1 cellular context compared by ENCODE assay signal in the genomic region with DNA sequence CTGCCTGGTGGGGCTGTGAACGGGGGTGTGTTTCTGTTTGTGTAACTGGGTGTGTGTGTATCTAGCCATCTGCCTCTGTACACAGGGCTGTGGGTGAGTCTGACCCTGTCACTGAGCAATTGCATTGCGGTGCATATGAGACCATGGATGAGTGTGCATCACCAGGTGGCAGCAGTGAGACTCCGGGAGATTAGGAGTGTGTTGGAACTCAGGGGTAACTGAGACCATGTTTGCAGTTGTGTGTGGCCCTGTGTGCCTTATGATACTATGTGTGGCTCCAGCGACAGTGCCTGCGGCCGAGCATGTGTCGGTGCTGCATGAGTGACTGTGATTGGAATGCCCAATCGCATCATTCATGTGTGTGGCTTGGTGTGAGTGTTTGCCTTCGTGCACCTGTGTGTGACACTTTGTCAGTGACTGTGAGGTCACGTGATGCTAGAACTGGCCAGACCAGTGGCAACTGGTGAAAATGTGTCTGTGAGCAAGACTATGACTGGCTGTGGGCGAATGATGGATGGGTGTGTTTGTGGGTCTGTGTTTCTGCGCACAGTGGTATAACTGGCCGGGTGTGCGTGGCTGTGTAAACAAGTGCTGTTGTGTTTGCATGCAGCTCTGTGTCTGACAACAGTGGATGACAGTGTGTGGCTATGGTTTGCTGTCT.
A peak's percentile ranks its signal among the peaks of the same experiment; 100 is the strongest.
TF ChIP-seq lines count a peak whose summit lies in the region.

No MANE protein-coding gene starts in this region.

TF ChIP-seq in HepG2, 621 proteins besides CTCF, POLR2A, EP300 and RAD21 (continued from another document and continues in another):
- TF ChIP-seq, protein P1, sequence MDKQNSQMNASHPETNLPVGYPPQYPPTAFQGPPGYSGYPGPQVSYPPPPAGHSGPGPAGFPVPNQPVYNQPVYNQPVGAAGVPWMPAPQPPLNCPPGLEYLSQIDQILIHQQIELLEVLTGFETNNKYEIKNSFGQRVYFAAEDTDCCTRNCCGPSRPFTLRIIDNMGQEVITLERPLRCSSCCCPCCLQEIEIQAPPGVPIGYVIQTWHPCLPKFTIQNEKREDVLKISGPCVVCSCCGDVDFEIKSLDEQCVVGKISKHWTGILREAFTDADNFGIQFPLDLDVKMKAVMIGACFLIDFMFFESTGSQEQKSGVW (CRISPR knock-in tag; IDR thresholded peaks at IDR 0.05; ENCODE audit: borderline replicate concordance), result no peak; the same call in 1 of the 2 replicates
- TF ChIP-seq, protein P2, sequence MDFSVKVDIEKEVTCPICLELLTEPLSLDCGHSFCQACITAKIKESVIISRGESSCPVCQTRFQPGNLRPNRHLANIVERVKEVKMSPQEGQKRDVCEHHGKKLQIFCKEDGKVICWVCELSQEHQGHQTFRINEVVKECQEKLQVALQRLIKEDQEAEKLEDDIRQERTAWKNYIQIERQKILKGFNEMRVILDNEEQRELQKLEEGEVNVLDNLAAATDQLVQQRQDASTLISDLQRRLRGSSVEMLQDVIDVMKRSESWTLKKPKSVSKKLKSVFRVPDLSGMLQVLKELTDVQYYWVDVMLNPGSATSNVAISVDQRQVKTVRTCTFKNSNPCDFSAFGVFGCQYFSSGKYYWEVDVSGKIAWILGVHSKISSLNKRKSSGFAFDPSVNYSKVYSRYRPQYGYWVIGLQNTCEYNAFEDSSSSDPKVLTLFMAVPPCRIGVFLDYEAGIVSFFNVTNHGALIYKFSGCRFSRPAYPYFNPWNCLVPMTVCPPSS (IDR thresholded peaks at IDR 0.05), result no peak
- no peak; the same call in 1 of the 2 replicates for TF ChIP-seq ZNF468 (CRISPR knock-in tag; IDR thresholded peaks at IDR 0.05)
- no peak for TF ChIP-seq GPN1 (CRISPR knock-in tag; IDR thresholded peaks at IDR 0.05; ENCODE audit: borderline replicate concordance)
- 0 out of 2 replicates have a peak, but pooled peaks have one; percentile 48 for TF ChIP-seq TOE1 (CRISPR knock-in tag; IDR thresholded peaks at IDR 0.05)
- no peak for TF ChIP-seq MTA3 (CRISPR knock-in tag; IDR thresholded peaks at IDR 0.05)
- TF ChIP-seq SOX6 (IDR thresholded peaks at IDR 0.05), result no peak
- peak; percentile 43 for TF ChIP-seq SOX6 (CRISPR knock-in tag; IDR thresholded peaks at IDR 0.05)
- TF ChIP-seq RCOR2 (CRISPR knock-in tag; IDR thresholded peaks at IDR 0.05), result peak; percentile 65; the same call in 1 of the 2 replicates
- TF ChIP-seq, protein P3, sequence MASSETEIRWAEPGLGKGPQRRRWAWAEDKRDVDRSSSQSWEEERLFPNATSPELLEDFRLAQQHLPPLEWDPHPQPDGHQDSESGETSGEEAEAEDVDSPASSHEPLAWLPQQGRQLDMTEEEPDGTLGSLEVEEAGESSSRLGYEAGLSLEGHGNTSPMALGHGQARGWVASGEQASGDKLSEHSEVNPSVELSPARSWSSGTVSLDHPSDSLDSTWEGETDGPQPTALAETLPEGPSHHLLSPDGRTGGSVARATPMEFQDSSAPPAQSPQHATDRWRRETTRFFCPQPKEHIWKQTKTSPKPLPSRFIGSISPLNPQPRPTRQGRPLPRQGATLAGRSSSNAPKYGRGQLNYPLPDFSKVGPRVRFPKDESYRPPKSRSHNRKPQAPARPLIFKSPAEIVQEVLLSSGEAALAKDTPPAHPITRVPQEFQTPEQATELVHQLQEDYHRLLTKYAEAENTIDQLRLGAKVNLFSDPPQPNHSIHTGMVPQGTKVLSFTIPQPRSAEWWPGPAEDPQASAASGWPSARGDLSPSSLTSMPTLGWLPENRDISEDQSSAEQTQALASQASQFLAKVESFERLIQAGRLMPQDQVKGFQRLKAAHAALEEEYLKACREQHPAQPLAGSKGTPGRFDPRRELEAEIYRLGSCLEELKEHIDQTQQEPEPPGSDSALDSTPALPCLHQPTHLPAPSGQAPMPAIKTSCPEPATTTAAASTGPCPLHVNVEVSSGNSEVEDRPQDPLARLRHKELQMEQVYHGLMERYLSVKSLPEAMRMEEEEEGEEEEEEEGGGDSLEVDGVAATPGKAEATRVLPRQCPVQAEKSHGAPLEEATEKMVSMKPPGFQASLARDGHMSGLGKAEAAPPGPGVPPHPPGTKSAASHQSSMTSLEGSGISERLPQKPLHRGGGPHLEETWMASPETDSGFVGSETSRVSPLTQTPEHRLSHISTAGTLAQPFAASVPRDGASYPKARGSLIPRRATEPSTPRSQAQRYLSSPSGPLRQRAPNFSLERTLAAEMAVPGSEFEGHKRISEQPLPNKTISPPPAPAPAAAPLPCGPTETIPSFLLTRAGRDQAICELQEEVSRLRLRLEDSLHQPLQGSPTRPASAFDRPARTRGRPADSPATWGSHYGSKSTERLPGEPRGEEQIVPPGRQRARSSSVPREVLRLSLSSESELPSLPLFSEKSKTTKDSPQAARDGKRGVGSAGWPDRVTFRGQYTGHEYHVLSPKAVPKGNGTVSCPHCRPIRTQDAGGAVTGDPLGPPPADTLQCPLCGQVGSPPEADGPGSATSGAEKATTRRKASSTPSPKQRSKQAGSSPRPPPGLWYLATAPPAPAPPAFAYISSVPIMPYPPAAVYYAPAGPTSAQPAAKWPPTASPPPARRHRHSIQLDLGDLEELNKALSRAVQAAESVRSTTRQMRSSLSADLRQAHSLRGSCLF (CRISPR knock-in tag; IDR thresholded peaks at IDR 0.05; ENCODE audit: borderline replicate concordance), result no peak
- no peak for TF ChIP-seq IKZF4 (CRISPR knock-in tag; IDR thresholded peaks at IDR 0.05; ENCODE audit: borderline replicate concordance, low read depth, not compliant biosample characterization)
- no peak for TF ChIP-seq CCDC6 (CRISPR knock-in tag; IDR thresholded peaks at IDR 0.05)
- TF ChIP-seq ZMYM3 (CRISPR knock-in tag; IDR thresholded peaks at IDR 0.05), result peak; percentile 71
- TF ChIP-seq, protein P4, sequence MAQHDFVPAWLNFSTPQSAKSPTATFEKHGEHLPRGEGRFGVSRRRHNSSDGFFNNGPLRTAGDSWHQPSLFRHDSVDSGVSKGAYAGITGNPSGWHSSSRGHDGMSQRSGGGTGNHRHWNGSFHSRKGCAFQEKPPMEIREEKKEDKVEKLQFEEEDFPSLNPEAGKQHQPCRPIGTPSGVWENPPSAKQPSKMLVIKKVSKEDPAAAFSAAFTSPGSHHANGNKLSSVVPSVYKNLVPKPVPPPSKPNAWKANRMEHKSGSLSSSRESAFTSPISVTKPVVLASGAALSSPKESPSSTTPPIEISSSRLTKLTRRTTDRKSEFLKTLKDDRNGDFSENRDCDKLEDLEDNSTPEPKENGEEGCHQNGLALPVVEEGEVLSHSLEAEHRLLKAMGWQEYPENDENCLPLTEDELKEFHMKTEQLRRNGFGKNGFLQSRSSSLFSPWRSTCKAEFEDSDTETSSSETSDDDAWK (CRISPR knock-in tag; IDR thresholded peaks at IDR 0.05), result no peak
- TF ChIP-seq ZKSCAN8 (CRISPR knock-in tag; IDR thresholded peaks at IDR 0.05; ENCODE audit: borderline replicate concordance), result 0 out of 2 replicates have a peak, but pooled peaks have one; percentile 29
- TF ChIP-seq ZNF160 (CRISPR knock-in tag; IDR thresholded peaks at IDR 0.05), result no peak
- TF ChIP-seq, protein P5, sequence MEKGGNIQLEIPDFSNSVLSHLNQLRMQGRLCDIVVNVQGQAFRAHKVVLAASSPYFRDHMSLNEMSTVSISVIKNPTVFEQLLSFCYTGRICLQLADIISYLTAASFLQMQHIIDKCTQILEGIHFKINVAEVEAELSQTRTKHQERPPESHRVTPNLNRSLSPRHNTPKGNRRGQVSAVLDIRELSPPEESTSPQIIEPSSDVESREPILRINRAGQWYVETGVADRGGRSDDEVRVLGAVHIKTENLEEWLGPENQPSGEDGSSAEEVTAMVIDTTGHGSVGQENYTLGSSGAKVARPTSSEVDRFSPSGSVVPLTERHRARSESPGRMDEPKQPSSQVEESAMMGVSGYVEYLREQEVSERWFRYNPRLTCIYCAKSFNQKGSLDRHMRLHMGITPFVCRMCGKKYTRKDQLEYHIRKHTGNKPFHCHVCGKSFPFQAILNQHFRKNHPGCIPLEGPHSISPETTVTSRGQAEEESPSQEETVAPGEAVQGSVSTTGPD (CRISPR knock-in tag; IDR thresholded peaks at IDR 0.05), result 0 out of 2 replicates have a peak, but pooled peaks have one; percentile 4
- no peak for TF ChIP-seq MBD4 (IDR thresholded peaks at IDR 0.05; ENCODE audit: borderline replicate concordance, low read length)
- TF ChIP-seq PTBP1 (IDR thresholded peaks at IDR 0.05; ENCODE audit: low read depth, low read length, poor library complexity, severe bottlenecking), result no peak
- peak; percentile 60; the same call in 1 of the 2 replicates for TF ChIP-seq ELF3 (CRISPR knock-in tag; IDR thresholded peaks at IDR 0.05)
- no peak for TF ChIP-seq AGO1 (IDR thresholded peaks at IDR 0.05; ENCODE audit: low read depth, low read length, poor library complexity, severe bottlenecking)
- TF ChIP-seq, protein P6, sequence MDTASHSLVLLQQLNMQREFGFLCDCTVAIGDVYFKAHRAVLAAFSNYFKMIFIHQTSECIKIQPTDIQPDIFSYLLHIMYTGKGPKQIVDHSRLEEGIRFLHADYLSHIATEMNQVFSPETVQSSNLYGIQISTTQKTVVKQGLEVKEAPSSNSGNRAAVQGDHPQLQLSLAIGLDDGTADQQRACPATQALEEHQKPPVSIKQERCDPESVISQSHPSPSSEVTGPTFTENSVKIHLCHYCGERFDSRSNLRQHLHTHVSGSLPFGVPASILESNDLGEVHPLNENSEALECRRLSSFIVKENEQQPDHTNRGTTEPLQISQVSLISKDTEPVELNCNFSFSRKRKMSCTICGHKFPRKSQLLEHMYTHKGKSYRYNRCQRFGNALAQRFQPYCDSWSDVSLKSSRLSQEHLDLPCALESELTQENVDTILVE (CRISPR knock-in tag; IDR thresholded peaks at IDR 0.05), result no peak
- no peak for TF ChIP-seq ZFP41 (CRISPR knock-in tag; IDR thresholded peaks at IDR 0.05; ENCODE audit: borderline replicate concordance)
- no peak for TF ChIP-seq ZSCAN20 (CRISPR knock-in tag; IDR thresholded peaks at IDR 0.05; ENCODE audit: borderline replicate concordance)
- TF ChIP-seq, protein P7, sequence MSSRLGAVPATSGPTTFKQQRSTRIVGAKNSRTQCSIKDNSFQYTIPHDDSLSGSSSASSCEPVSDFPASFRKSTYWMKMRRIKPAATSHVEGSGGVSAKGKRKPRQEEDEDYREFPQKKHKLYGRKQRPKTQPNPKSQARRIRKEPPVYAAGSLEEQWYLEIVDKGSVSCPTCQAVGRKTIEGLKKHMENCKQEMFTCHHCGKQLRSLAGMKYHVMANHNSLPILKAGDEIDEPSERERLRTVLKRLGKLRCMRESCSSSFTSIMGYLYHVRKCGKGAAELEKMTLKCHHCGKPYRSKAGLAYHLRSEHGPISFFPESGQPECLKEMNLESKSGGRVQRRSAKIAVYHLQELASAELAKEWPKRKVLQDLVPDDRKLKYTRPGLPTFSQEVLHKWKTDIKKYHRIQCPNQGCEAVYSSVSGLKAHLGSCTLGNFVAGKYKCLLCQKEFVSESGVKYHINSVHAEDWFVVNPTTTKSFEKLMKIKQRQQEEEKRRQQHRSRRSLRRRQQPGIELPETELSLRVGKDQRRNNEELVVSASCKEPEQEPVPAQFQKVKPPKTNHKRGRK (CRISPR knock-in tag; IDR thresholded peaks at IDR 0.05), result no peak
- TF ChIP-seq, protein P8, sequence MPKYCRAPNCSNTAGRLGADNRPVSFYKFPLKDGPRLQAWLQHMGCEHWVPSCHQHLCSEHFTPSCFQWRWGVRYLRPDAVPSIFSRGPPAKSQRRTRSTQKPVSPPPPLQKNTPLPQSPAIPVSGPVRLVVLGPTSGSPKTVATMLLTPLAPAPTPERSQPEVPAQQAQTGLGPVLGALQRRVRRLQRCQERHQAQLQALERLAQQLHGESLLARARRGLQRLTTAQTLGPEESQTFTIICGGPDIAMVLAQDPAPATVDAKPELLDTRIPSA (CRISPR knock-in tag; IDR thresholded peaks at IDR 0.05; ENCODE audit: borderline replicate concordance), result no peak
- TF ChIP-seq KDM5A (IDR thresholded peaks at IDR 0.05; ENCODE audit: borderline replicate concordance, low read length), result no peak
- TF ChIP-seq, protein P9, sequence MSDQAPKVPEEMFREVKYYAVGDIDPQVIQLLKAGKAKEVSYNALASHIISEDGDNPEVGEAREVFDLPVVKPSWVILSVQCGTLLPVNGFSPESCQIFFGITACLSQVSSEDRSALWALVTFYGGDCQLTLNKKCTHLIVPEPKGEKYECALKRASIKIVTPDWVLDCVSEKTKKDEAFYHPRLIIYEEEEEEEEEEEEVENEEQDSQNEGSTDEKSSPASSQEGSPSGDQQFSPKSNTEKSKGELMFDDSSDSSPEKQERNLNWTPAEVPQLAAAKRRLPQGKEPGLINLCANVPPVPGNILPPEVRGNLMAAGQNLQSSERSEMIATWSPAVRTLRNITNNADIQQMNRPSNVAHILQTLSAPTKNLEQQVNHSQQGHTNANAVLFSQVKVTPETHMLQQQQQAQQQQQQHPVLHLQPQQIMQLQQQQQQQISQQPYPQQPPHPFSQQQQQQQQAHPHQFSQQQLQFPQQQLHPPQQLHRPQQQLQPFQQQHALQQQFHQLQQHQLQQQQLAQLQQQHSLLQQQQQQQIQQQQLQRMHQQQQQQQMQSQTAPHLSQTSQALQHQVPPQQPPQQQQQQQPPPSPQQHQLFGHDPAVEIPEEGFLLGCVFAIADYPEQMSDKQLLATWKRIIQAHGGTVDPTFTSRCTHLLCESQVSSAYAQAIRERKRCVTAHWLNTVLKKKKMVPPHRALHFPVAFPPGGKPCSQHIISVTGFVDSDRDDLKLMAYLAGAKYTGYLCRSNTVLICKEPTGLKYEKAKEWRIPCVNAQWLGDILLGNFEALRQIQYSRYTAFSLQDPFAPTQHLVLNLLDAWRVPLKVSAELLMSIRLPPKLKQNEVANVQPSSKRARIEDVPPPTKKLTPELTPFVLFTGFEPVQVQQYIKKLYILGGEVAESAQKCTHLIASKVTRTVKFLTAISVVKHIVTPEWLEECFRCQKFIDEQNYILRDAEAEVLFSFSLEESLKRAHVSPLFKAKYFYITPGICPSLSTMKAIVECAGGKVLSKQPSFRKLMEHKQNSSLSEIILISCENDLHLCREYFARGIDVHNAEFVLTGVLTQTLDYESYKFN (CRISPR knock-in tag; conservative IDR thresholded peaks at IDR 0.05), result no peak; the same call in 1 of the 2 replicates
- TF ChIP-seq, protein P10, sequence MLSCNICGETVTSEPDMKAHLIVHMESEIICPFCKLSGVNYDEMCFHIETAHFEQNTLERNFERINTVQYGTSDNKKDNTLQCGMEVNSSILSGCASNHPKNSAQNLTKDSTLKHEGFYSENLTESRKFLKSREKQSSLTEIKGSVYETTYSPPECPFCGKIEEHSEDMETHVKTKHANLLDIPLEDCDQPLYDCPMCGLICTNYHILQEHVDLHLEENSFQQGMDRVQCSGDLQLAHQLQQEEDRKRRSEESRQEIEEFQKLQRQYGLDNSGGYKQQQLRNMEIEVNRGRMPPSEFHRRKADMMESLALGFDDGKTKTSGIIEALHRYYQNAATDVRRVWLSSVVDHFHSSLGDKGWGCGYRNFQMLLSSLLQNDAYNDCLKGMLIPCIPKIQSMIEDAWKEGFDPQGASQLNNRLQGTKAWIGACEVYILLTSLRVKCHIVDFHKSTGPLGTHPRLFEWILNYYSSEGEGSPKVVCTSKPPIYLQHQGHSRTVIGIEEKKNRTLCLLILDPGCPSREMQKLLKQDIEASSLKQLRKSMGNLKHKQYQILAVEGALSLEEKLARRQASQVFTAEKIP (CRISPR knock-in tag; IDR thresholded peaks at IDR 0.05; ENCODE audit: borderline replicate concordance), result no peak
- TF ChIP-seq DPF2 (CRISPR knock-in tag; IDR thresholded peaks at IDR 0.05; ENCODE audit: borderline replicate concordance, low read depth), result 0 out of 2 replicates have a peak, but pooled peaks have one; percentile 9
- no peak for TF ChIP-seq SNRNP70 (IDR thresholded peaks at IDR 0.05; ENCODE audit: low read depth, low read length)
- no peak for TF ChIP-seq MAFG (CRISPR knock-in tag; IDR thresholded peaks at IDR 0.05)
- TF ChIP-seq HHEX (CRISPR knock-in tag; IDR thresholded peaks at IDR 0.05), result 0 out of 2 replicates have a peak, but pooled peaks have one; percentile 17
- 0 out of 2 replicates have a peak, but pooled peaks have one; percentile 29 for TF ChIP-seq KLF6 (CRISPR knock-in tag; IDR thresholded peaks at IDR 0.05)
- no peak for TF ChIP-seq ZNF564 (CRISPR knock-in tag; IDR thresholded peaks at IDR 0.05)
- 0 out of 2 replicates have a peak, but pooled peaks have one; percentile 17 for TF ChIP-seq ZNF253 (CRISPR knock-in tag; IDR thresholded peaks at IDR 0.05; ENCODE audit: borderline replicate concordance)
